29 cellular contexts compared by ENCODE assay signal in the genomic region with DNA sequence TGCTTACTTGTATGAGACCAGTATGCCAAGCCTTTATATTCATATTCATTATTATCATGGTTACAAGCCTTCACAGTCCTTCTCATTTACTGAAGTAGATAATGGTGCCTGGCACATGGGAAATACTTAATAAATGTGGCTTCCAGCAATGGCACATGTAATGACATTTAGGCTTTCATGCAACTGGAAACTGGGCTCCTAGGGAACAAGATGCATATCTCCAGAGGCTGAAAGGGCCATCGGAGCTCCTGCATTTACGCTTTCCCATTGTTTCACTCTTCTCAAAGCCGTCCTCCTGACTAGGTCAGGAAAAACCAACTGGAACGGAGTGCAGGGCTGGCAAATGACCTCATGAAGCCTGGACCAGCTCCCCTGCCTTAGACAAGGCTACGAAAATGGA.
"Had no signal": no experiment of that assay in that cellular context is flagged by ENCODE, and none has a peak within 500 bp of the region (broad histone marks: within the 10 kb centered on the region; RNA-seq: fewer than 3 reads in every experiment).

No MANE protein-coding gene starts in this region.

- H3K4me1 ChIP-seq: SJSA1 had no signal

- H3K9me3 Mint-ChIP-seq: activated CD4-positive, alpha-beta T cell treated with anti-CD3 and anti-CD28 coated beads, Interleukin-2, amount 10 ng/mL, durations not matched to agents 7 days and 5 days; activated naive CD4-positive, alpha-beta T cell treated with anti-CD3 and anti-CD28 coated beads, Interleukin-2, amount 50 U/mL, for 24 hours; activated naive CD8-positive, alpha-beta T cell treated with anti-CD3 and anti-CD28 coated beads, Interleukin-2, amount 10 ng/mL, durations not matched to agents 7 days and 5 days; activated T-cell treated with anti-CD3 and anti-CD28 coated beads, Interleukin-2, amount 50 U/mL, for 24 hours; activated T-helper 2 cell treated with anti-CD3 and anti-CD28 coated beads, Interferon-gamma antibody, Interleukin-2, Interleukin-4, amounts not matched to agents 10 μg/mL and 5 μg/mL and 100 μg/mL, durations not matched to agents 14 hours and 24 hours and 36 hours; brain had no signal

- H3K27me3 Mint-ChIP-seq: activated CD4-positive, alpha-beta T cell treated with anti-CD3 and anti-CD28 coated beads for 36 hours; activated CD4-positive, alpha-beta T cell treated with anti-CD3 and anti-CD28 coated beads, Interleukin-2, amount 10 ng/mL, durations not matched to agents 7 days and 5 days; activated naive CD4-positive, alpha-beta T cell treated with anti-CD3 and anti-CD28 coated beads, Interleukin-2, amount 50 U/mL, for 24 hours; activated naive CD8-positive, alpha-beta T cell treated with anti-CD3 and anti-CD28 coated beads, Interleukin-2, amount 10 ng/mL, durations not matched to agents 7 days and 5 days; activated T-cell treated with anti-CD3 and anti-CD28 coated beads, Interleukin-2, amount 50 U/mL, for 24 hours; brain had no signal

- DNase-seq: activated CD4-positive, alpha-beta T cell treated with anti-CD3 and anti-CD28 coated beads for 36 hours; activated CD4-positive, alpha-beta T cell treated with anti-CD3 and anti-CD28 coated beads, Interleukin-2, amount 10 ng/mL, durations not matched to agents 7 days and 5 days; activated CD4-positive, alpha-beta T cell treated with anti-CD3 and anti-CD28 coated beads, Interleukin-2, amount 50 U/mL, for 48 hours; activated CD8-positive, alpha-beta T cell treated with anti-CD3 and anti-CD28 coated beads, Interleukin-2, amount 10 ng/mL, durations not matched to agents 7 days and 5 days; activated gamma-delta T cell; activated naive CD4-positive, alpha-beta T cell treated with Interleukin-2 at 50 U/mL for 16 hours; activated naive CD8-positive, alpha-beta T cell treated with anti-CD3 and anti-CD28 coated beads, Interleukin-2, amount 10 ng/mL, durations not matched to agents 7 days and 5 days; activated T-cell treated with anti-CD3 and anti-CD28 coated beads, Interleukin-2, amount 50 U/mL, for 24 hours; adrenal gland; caudate nucleus; cerebellar nuclear complex; NCI-H1092 treated with DMSO at 0.1 percent for 48 hours; NCI-H1417; NCI-H146; NCI-H187; NCI-H2029 treated with DMSO at 0.1 percent for 48 hours; NCI-H2227 treated with DMSO at 0.1 percent for 48 hours; NCI-H446; NCI-H524 treated with DMSO at 0.1 percent for 48 hours; PC-3; Peyer's patch; RPMI8226; SHP77 treated with DMSO at 0.1 percent for 48 hours; T1000 had no signal

- H3K4me3 ChIP-seq: adrenal gland, Peyer's patch, SJSA1 had no signal

- H3K36me3 ChIP-seq: adrenal gland, Peyer's patch, SJSA1 had no signal

- H3K27ac ChIP-seq: adrenal gland, Peyer's patch, SJSA1 had no signal

- H3K36me3 Mint-ChIP-seq: activated naive CD4-positive, alpha-beta T cell treated with anti-CD3 and anti-CD28 coated beads, Interleukin-2, amount 50 U/mL, for 24 hours; activated naive CD8-positive, alpha-beta T cell treated with anti-CD3 and anti-CD28 coated beads, Interleukin-2, amount 10 ng/mL, durations not matched to agents 7 days and 5 days; brain had no signal

- H3K4me1 Mint-ChIP-seq: activated CD4-positive, alpha-beta T cell treated with anti-CD3 and anti-CD28 coated beads for 36 hours; activated CD4-positive, alpha-beta T cell treated with anti-CD3 and anti-CD28 coated beads, Interleukin-2, amount 10 ng/mL, durations not matched to agents 7 days and 5 days; activated naive CD4-positive, alpha-beta T cell treated with anti-CD3 and anti-CD28 coated beads, Interleukin-2, amount 50 U/mL, for 24 hours; activated naive CD8-positive, alpha-beta T cell treated with anti-CD3 and anti-CD28 coated beads, Interleukin-2, amount 10 ng/mL, durations not matched to agents 7 days and 5 days had no signal

- H3K4me3 Mint-ChIP-seq: activated CD4-positive, alpha-beta T cell treated with anti-CD3 and anti-CD28 coated beads for 36 hours; activated CD4-positive, alpha-beta T cell treated with anti-CD3 and anti-CD28 coated beads, Interleukin-2, amount 10 ng/mL, durations not matched to agents 7 days and 5 days; activated CD8-positive, alpha-beta T cell treated with anti-CD3 and anti-CD28 coated beads, Interleukin-2, amount 10 ng/mL, durations not matched to agents 7 days and 5 days; activated naive CD4-positive, alpha-beta T cell treated with anti-CD3 and anti-CD28 coated beads, Interleukin-2, amount 50 U/mL, for 24 hours; activated naive CD8-positive, alpha-beta T cell treated with anti-CD3 and anti-CD28 coated beads, Interleukin-2, amount 10 ng/mL, durations not matched to agents 7 days and 5 days; activated T-cell treated with anti-CD3 and anti-CD28 coated beads, Interleukin-2, amount 50 U/mL, for 24 hours had no signal

- ATAC-seq: activated CD4-positive, alpha-beta T cell treated with anti-CD3 and anti-CD28 coated beads for 36 hours; activated CD4-positive, CD25-positive, alpha-beta regulatory T cell treated with anti-CD3 and anti-CD28 coated beads, Interleukin-2, amount 50 U/mL, for 24 hours; activated CD8-positive, alpha-beta T cell treated with anti-CD3 and anti-CD28 coated beads, Interleukin-2, amount 10 ng/mL, durations not matched to agents 7 days and 5 days; PC-3 had no signal

- H3K27ac Mint-ChIP-seq: activated CD4-positive, alpha-beta T cell treated with anti-CD3 and anti-CD28 coated beads for 36 hours; activated CD4-positive, alpha-beta T cell treated with anti-CD3 and anti-CD28 coated beads, Interleukin-2, amount 10 ng/mL, durations not matched to agents 7 days and 5 days; activated CD8-positive, alpha-beta T cell treated with anti-CD3 and anti-CD28 coated beads, Interleukin-2, amount 10 ng/mL, durations not matched to agents 7 days and 5 days; activated naive CD4-positive, alpha-beta T cell treated with anti-CD3 and anti-CD28 coated beads, Interleukin-2, amount 50 U/mL, for 24 hours; activated naive CD8-positive, alpha-beta T cell treated with anti-CD3 and anti-CD28 coated beads, Interleukin-2, amount 10 ng/mL, durations not matched to agents 7 days and 5 days; activated T-cell treated with anti-CD3 and anti-CD28 coated beads, Interleukin-2, amount 50 U/mL, for 24 hours; activated T-helper 2 cell treated with anti-CD3 and anti-CD28 coated beads, Interferon-gamma antibody, Interleukin-2, Interleukin-4, amounts not matched to agents 10 μg/mL and 5 μg/mL and 100 μg/mL, durations not matched to agents 14 hours and 24 hours and 36 hours had no signal

- H3K27me3 ChIP-seq: adrenal gland, Peyer's patch, SJSA1 had no signal

- H3K9me3 ChIP-seq: adrenal gland, Peyer's patch, SJSA1 had no signal
